23 cellular contexts compared by ENCODE assay signal in the genomic region with DNA sequence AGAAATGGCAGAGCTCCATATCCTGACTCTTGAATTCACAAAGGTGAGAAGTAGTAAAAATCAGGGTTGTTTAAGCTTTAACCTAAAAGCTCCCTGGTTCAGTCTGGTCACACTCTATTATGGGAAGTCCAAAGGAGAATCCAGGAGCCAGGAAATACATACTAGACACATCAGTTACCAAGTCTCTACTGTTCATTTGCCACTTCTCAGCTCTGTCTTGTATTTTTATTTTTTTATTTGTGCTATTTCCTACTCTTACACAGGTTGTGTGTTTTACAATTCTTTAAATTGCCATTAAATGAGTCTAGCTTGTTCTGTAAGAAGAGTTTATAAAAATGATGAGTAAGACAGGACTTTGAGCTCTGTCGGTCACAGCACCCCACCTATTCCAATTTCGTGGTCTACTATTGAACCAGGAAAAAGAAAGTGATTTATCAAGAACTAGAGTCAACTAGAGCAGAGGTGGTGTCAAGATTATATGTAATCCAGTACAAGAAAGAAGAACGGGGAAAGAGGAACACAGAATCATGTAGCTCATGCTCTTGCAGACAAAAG. TPM values are rescaled to one million over a fixed set of nuclear protein-coding genes. Genes with fewer than 3 reads are reported as not detected.
DNase-seq lines count a peak whose midpoint lies in the region; ATAC-seq, FAIRE-seq and TF ChIP-seq lines count a peak whose summit lies in the region.
"Had no signal": no experiment of that assay in that cellular context is flagged by ENCODE, and none has a peak within 500 bp of the region (broad histone marks: within the 10 kb centered on the region; RNA-seq: fewer than 3 reads in every experiment).

No MANE protein-coding gene starts in this region.

- no peak overlapping the region for H3K56ac ChIP-seq in mesendoderm (ENCODE audit: low read length)

- peak overlapping the region; percentile 5 for H4K8ac ChIP-seq in mesendoderm (ENCODE audit: low read depth, low read length)

- no peaks in the 10 kb centered on the region for H3K79me2 ChIP-seq in mesendoderm (ENCODE audit: control insufficient read depth, insufficient read depth, low read length)

- H2BK120ac ChIP-seq in mesendoderm (ENCODE audit: low read depth, low read length) = no peak overlapping the region

- no peak for TF ChIP-seq POLR2A in GM12891 (IDR thresholded peaks at IDR 0.05; ENCODE audit: low read depth, low read length)

- H4K5ac ChIP-seq in mesendoderm (ENCODE audit: low read length) = no peak overlapping the region

- no peak for DNase-seq in GM12891 (ENCODE audit: insufficient read length, low spot score)
- DNase-seq in mesendoderm = no peak
- no peak for DNase-seq in stimulated activated CD4-positive, alpha-beta T cell treated with anti-CD3 and anti-CD28 coated beads, Interleukin-1b, Interleukin-23, amount 100 ng/mL, for 48 hours
- DNase-seq in HUDEP-2 (lab: John Stamatoyannopoulos, UW; ENCODE audit: unreplicated experiment in 76 of 76) = no peak
- DNase-seq: 8988T; BE2C; CD4-positive, alpha-beta T cell; EL; GOT3; KBM-7; NCI-H1436; NCI-H2029 treated with DMSO at 0.1 percent for 48 hours; NCI-H2171 treated with DMSO at 0.1 percent for 48 hours; NCI-H510A; NCI-H82; Right ventricle myocardium superior had no signal

- H3K4me3 ChIP-seq in mesendoderm (ENCODE audit: low read length) = no peak overlapping the region
- H3K4me3 ChIP-seq: SK-N-MC had no signal

- H2AK5ac ChIP-seq in mesendoderm (ENCODE audit: low read length) = no peak overlapping the region

- peak; percentile 43 for ATAC-seq in HG02938 (IDR thresholded peaks at IDR 0.05; ENCODE audit: unreplicated experiment)
- no peak for ATAC-seq in HG03108 (IDR thresholded peaks at IDR 0.05; ENCODE audit: unreplicated experiment)
- no peak for ATAC-seq in GM18868 (IDR thresholded peaks at IDR 0.05; ENCODE audit: unreplicated experiment)
- ATAC-seq: Panc1 had no signal

- no peak overlapping the region for H3K23ac ChIP-seq in mesendoderm (ENCODE audit: low read length)

- WGBS in mesendoderm (ENCODE audit: extremely low coverage, insufficient coverage, low lambda C conversion rate) = no CpG with 5 or more reads among the region's 3 CpGs

- no peaks in the 10 kb centered on the region for H3K27me3 ChIP-seq in mesendoderm (ENCODE audit: insufficient read depth, low read length, poor library complexity)
- H3K27me3 ChIP-seq: BE2C had no signal

- no peaks in the 10 kb centered on the region for H3K4me1 ChIP-seq in mesendoderm (ENCODE audit: control insufficient read depth, low read depth, low read length)
- H3K4me1 ChIP-seq: BE2C had no signal

- no peak overlapping the region for H2BK5ac ChIP-seq in mesendoderm (ENCODE audit: low read length)

- no peak overlapping the region for H3K18ac ChIP-seq in mesendoderm (ENCODE audit: low read length)

- no peak overlapping the region for H2BK15ac ChIP-seq in mesendoderm (replicated peaks; ENCODE audit: low read depth)

- H3K79me1 ChIP-seq in mesendoderm (ENCODE audit: low read length) = no peaks in the 10 kb centered on the region

- H3K4ac ChIP-seq in mesendoderm (ENCODE audit: low read depth, low read length) = no peak overlapping the region

- no peak overlapping the region for H3K4me2 ChIP-seq in mesendoderm (ENCODE audit: low read length)

- no peak for FAIRE-seq in GM12891 (lab: Jason Lieb, UNC)
- FAIRE-seq in colon (lab: Jason Lieb, UNC) = peak; percentile 88

- H3K27ac ChIP-seq in mesendoderm (ENCODE audit: low read depth, low read length) = no peak overlapping the region
- H3K27ac ChIP-seq: HL-60, SK-N-MC had no signal

- H3K9ac ChIP-seq in mesendoderm (ENCODE audit: low read length) = no peak overlapping the region

- no peaks in the 10 kb centered on the region for H3K36me3 ChIP-seq in mesendoderm (ENCODE audit: control insufficient read depth, insufficient read depth, low read length)
- H3K36me3 ChIP-seq: BE2C had no signal

TF ChIP-seq in GM12891, 5 proteins besides CTCF, POLR2A, EP300 and RAD21:
- TF ChIP-seq SPI1 (IDR thresholded peaks at IDR 0.05; ENCODE audit: low read depth, low read length) (0 out of 2 replicates have a peak, but pooled peaks have one; percentile 5), TAF1 (IDR thresholded peaks at IDR 0.05; ENCODE audit: low read depth, low read length) (no peak), POLR2AphosphoS5 (IDR thresholded peaks at IDR 0.05; ENCODE audit: low read depth, low read length) (no peak), PAX5 (IDR thresholded peaks at IDR 0.05; ENCODE audit: insufficient read depth, low read length, severe bottlenecking) (no peak), POU2F2 (IDR thresholded peaks at IDR 0.05; ENCODE audit: low read depth, low read length) (no peak)
TF ChIP-seq in GM12891: peak in this region for 1.

RNA-seq across cellular contexts. Expression of gene MS4A12, which starts 9.7 kb away (rescaled TPM):
- polyA plus RNA-seq in GM12891 (2012; ENCODE audit: low read depth, missing spikeins) = not detected
- 0.24 TPM for polyA plus RNA-seq in mesendoderm (2013, experiment 1 of 2)
- polyA plus RNA-seq in mesendoderm (2013, experiment 2 of 2) = 0.32 TPM

RNA-seq across cellular contexts. Expression of gene MS4A13, which starts 12.9 kb away (rescaled TPM):
- polyA plus RNA-seq in GM12891 (2012; ENCODE audit: low read depth, missing spikeins) = not detected
- polyA plus RNA-seq in mesendoderm (2013, experiment 1 of 2) = not detected
- not detected for polyA plus RNA-seq in mesendoderm (2013, experiment 2 of 2)

RNA-seq across cellular contexts. Expression of gene MS4A1, which starts 46.7 kb away (rescaled TPM):
- polyA plus RNA-seq in GM12891 (2012; ENCODE audit: low read depth, missing spikeins) = 394 TPM
- not detected for polyA plus RNA-seq in mesendoderm (2013, experiment 1 of 2)
- not detected for polyA plus RNA-seq in mesendoderm (2013, experiment 2 of 2)
